In the genomic region with DNA sequence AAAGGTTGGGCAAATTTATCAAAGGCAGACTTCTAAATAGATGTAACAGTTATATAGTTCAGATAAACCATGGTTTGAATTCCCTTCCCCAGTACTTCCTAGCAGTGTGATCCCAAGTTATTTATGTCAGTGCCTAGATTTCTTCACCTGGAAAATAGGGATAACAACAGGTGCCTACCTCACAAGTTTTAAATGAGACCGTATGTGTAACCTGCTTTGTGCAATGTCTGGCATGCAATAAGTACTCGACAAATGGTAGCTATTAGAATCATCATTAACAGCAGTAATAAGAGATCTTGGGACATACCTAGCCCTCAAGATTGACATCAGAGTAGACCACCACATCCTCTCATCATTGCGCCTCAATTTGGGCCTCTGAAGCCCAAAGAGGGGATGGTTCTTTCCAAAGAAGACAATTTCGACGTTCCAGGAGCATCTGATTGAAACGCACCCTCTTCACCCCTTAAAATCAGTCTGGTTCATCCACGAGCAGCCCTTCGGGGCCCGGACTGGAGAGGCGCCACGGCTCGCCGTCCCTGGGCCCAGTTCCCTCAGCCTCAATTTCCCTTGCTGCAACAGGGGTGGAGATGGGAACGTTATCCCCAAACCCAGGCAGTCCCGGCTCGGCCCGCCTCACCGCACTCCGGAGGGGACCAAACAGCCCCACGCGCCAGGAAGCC, we compare ENCODE assay signal across 1 cellular context.
TF ChIP-seq lines count a peak whose summit lies in the region.

No MANE protein-coding gene starts in this region.

TF ChIP-seq in GM12878, 131 proteins besides CTCF, POLR2A, EP300 and RAD21:
- TF ChIP-seq CREM (IDR thresholded peaks at IDR 0.05; ENCODE audit: low read depth): 0 out of 2 replicates have a peak, but pooled peaks have one; percentile 7
- TF ChIP-seq HDGF (IDR thresholded peaks at IDR 0.05): 0 out of 2 replicates have a peak, but pooled peaks have one; percentile 78
- peak; percentile 48; the same call in 1 of the 2 replicates for TF ChIP-seq MLLT1 (IDR thresholded peaks at IDR 0.05)
- TF ChIP-seq KDM1A (IDR thresholded peaks at IDR 0.05; ENCODE audit: borderline replicate concordance): no peak
- TF ChIP-seq POLR2AphosphoS2 (IDR thresholded peaks at IDR 0.05; ENCODE audit: low read depth, low read length): no peak
- TF ChIP-seq ELK1 (IDR thresholded peaks at IDR 0.05; ENCODE audit: low read depth, low read length): 0 out of 2 replicates have a peak, but pooled peaks have one; percentile 22
- TF ChIP-seq, protein P1, sequence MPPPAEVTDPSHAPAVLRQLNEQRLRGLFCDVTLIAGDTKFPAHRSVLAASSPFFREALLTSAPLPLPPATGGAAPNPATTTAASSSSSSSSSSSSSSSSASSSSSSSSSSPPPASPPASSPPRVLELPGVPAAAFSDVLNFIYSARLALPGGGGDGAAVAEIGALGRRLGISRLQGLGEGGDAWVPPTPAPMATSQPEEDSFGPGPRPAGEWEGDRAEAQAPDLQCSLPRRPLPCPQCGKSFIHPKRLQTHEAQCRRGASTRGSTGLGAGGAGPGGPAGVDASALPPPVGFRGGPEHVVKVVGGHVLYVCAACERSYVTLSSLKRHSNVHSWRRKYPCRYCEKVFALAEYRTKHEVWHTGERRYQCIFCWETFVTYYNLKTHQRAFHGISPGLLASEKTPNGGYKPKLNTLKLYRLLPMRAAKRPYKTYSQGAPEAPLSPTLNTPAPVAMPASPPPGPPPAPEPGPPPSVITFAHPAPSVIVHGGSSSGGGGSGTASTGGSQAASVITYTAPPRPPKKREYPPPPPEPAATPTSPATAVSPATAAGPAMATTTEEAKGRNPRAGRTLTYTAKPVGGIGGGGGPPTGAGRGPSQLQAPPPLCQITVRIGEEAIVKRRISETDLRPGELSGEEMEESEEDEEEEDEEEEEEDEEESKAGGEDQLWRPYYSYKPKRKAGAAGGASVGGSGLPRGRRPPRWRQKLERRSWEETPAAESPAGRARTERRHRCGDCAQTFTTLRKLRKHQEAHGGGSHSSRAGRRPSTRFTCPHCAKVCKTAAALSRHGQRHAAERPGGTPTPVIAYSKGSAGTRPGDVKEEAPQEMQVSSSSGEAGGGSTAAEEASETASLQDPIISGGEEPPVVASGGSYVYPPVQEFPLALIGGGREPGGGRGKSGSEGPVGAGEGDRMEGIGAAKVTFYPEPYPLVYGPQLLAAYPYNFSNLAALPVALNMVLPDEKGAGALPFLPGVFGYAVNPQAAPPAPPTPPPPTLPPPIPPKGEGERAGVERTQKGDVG (CRISPR knock-in tag; IDR thresholded peaks at IDR 0.05): no peak
- 0 out of 2 replicates have a peak, but pooled peaks have one; percentile 23 for TF ChIP-seq NBN (IDR thresholded peaks at IDR 0.05)
- no peak for TF ChIP-seq MEF2A (IDR thresholded peaks at IDR 0.05; ENCODE audit: insufficient read depth, low read depth, low read length)
- TF ChIP-seq, protein P2, sequence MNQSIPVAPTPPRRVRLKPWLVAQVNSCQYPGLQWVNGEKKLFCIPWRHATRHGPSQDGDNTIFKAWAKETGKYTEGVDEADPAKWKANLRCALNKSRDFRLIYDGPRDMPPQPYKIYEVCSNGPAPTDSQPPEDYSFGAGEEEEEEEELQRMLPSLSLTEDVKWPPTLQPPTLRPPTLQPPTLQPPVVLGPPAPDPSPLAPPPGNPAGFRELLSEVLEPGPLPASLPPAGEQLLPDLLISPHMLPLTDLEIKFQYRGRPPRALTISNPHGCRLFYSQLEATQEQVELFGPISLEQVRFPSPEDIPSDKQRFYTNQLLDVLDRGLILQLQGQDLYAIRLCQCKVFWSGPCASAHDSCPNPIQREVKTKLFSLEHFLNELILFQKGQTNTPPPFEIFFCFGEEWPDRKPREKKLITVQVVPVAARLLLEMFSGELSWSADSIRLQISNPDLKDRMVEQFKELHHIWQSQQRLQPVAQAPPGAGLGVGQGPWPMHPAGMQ (IDR thresholded peaks at IDR 0.05; ENCODE audit: borderline replicate concordance): no peak
